9 cellular contexts compared by ENCODE assay signal in the genomic region with DNA sequence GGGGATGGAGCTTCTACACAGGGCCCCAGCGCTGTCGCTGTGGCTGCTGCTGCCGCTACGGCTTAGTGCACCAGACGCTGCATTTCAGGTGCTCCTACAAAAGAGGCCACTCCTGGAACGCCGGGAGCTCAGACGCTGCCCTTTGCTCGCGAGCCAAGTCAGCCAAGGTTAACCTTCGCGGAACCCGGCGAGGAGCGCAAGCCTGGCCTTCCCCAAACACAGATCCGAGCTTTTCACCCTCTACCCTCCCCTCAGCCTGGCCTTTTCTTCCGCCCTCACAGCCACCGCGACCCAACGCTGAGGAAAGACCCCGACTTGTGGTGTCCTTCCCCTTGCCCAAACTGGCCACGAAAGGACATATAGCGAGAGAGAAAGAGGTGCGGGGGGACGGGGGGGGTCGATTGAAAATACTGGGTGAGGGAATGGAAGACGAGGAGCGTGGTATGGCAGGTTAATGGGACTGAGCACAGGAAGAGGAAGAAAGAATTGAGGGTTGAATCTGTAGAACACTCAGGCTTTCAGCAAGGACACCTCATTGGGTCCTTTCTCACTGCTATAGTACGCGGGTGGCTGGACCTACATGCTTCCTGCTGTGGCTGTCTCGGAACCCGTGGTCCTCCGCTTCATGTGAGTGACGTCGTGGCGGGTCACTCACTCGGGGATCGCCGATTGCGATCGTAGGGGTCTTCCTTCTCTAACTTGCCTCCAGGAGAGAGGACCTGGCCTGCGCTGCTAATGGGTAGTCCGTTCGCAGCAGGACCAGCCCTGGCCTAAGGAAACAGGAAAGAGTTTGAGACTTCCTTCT. TPM values are rescaled to one million over a fixed set of nuclear protein-coding genes. Genes with fewer than 3 reads are reported as not detected.
A peak's percentile ranks its signal among the peaks of the same experiment; 100 is the strongest.
DNase-seq lines count a peak whose midpoint lies in the region; ATAC-seq lines count a peak whose summit lies in the region.
"Had no signal": no experiment of that assay in that cellular context is flagged by ENCODE, and none has a peak within 500 bp of the region (broad histone marks: within the 10 kb centered on the region; RNA-seq: fewer than 3 reads in every experiment).

Gene AIMP1, plus strand, starts transcription at position 583 of the 805 bp plus-strand sequence. CDS start 8,460 bp downstream, outside the sequence.
Gene TBCK, minus strand, starts transcription at position 242 of the 805 bp plus-strand sequence. CDS start 7,249 bp downstream, outside the sequence.

- no peaks in the 10 kb centered on the region for H3K27me3 Mint-ChIP-seq in activated CD4-positive, alpha-beta T cell treated with anti-CD3 and anti-CD28 coated beads, Interleukin-2, amount 10 ng/mL, durations not matched to agents 24 days and 14 days
- H3K27me3 Mint-ChIP-seq: stimulated activated naive CD8-positive, alpha-beta T cell treated with anti-CD3 and anti-CD28 coated beads, Interleukin-15, Interleukin-2, amounts not matched to agents 100 ng/mL and 50 ng/mL, for 24 hours had no signal

- no peak within 1 kb of the TSS for H3K4me3 Mint-ChIP-seq in activated CD4-positive, alpha-beta T cell treated with anti-CD3 and anti-CD28 coated beads, Interleukin-2, amount 10 ng/mL, durations not matched to agents 24 days and 14 days
- H3K4me3 Mint-ChIP-seq: stimulated activated naive CD8-positive, alpha-beta T cell treated with anti-CD3 and anti-CD28 coated beads, Interleukin-15, Interleukin-2, amounts not matched to agents 100 ng/mL and 50 ng/mL, for 24 hours had no signal

- H3K36me3 ChIP-seq in BLaER1 treated with 17β-estradiol and CSF1 and Interleukin-3, amounts not matched to agents 10 nM and 100 nM = peaks cover 10 to 29% (median 16%) of the 10 kb centered on the region in 11 experiments

- peak within 1 kb of the TSS; percentile 87 for H3K27ac Mint-ChIP-seq in activated CD4-positive, alpha-beta T cell treated with anti-CD3 and anti-CD28 coated beads, Interleukin-2, amount 10 ng/mL, durations not matched to agents 24 days and 14 days
- H3K27ac Mint-ChIP-seq: stimulated activated naive CD8-positive, alpha-beta T cell treated with anti-CD3 and anti-CD28 coated beads, Interleukin-15, Interleukin-2, amounts not matched to agents 100 ng/mL and 50 ng/mL, for 24 hours had no signal

- peaks cover 23% of the 10 kb centered on the region for H3K4me1 Mint-ChIP-seq in activated CD4-positive, alpha-beta T cell treated with anti-CD3 and anti-CD28 coated beads, Interleukin-2, amount 10 ng/mL, durations not matched to agents 24 days and 14 days

- peak within 1 kb of the TSS; percentile 95 to 99 (median 98) for H3K27ac ChIP-seq in BLaER1 treated with 17β-estradiol and CSF1 and Interleukin-3, amounts not matched to agents 10 nM and 100 nM

- no peaks in the 10 kb centered on the region for H3K27me3 ChIP-seq in BLaER1 treated with 17β-estradiol and CSF1 and Interleukin-3, amounts not matched to agents 10 nM and 100 nM

- peaks cover 15% of the 10 kb centered on the region for H3K36me3 Mint-ChIP-seq in activated CD4-positive, alpha-beta T cell treated with anti-CD3 and anti-CD28 coated beads, Interleukin-2, amount 10 ng/mL, durations not matched to agents 24 days and 14 days (ENCODE audit: low read depth)

- H4K20me1 ChIP-seq in BLaER1 treated with 17β-estradiol and CSF1 and Interleukin-3, amounts not matched to agents 10 nM and 100 nM = peaks cover 0 to 16% (median 0%) of the 10 kb centered on the region in 11 experiments; a peak in 5 of 22 replicates

- peaks cover 7 to 16% (median 14%) of the 10 kb centered on the region in 11 experiments; a peak in 19 of 22 replicates for H3K9me3 ChIP-seq in BLaER1 treated with 17β-estradiol and CSF1 and Interleukin-3, amounts not matched to agents 10 nM and 100 nM (replicated peaks in 1 of 11)

- DNase-seq in NCI-H526 (lab: John Stamatoyannopoulos, UW) (peak; percentile 90 to 91), dedifferentiated amniotic fluid mesenchymal stem cell (ENCODE audit: extremely low spot score) (peak; percentile 93), left colon (peak; percentile 90 to 91)
- peak; percentile 96 for DNase-seq in activated CD4-positive, alpha-beta T cell treated with anti-CD3 and anti-CD28 coated beads, Interleukin-2, amount 10 ng/mL, durations not matched to agents 24 days and 14 days
- DNase-seq in stimulated activated CD4-positive, alpha-beta T cell treated with anti-CD3 and anti-CD28 coated beads, Interleukin-1b, Interleukin-23, amount 100 ng/mL, for 48 hours = peak; percentile 88

- peak within 1 kb of the TSS; percentile 83 to 98 (median 92) for H3K4me2 ChIP-seq in BLaER1 treated with 17β-estradiol and CSF1 and Interleukin-3, amounts not matched to agents 10 nM and 100 nM

- H3K9ac ChIP-seq in BLaER1 treated with 17β-estradiol and CSF1 and Interleukin-3, amounts not matched to agents 10 nM and 100 nM = peak within 1 kb of the TSS; percentile 89 to 99 (median 98)

- intact Hi-C loops in activated CD4-positive, alpha-beta T cell treated with anti-CD3 and anti-CD28 coated beads, Interleukin-2, amount 10 ng/mL, durations not matched to agents 24 days and 14 days (cut with micrococcal nuclease) = loop anchor here (5.0 kb wide), 3 partner anchors 609 to 1406 kb away; partner anchors contain the start of genes GSTCD, INTS12, PAPSS1 and PPA2
- intact Hi-C loops in left colon (cut with DNase I, micrococcal nuclease) = no loop called here

- ATAC-seq in GM19328 (IDR thresholded peaks at IDR 0.05; ENCODE audit: unreplicated experiment) (peak; percentile 83), HG03469 (IDR thresholded peaks at IDR 0.05; ENCODE audit: unreplicated experiment) (peak; percentile 83), left colon (peak; percentile 95)

- peaks cover 3% of the 10 kb centered on the region for H3K9me3 Mint-ChIP-seq in activated CD4-positive, alpha-beta T cell treated with anti-CD3 and anti-CD28 coated beads, Interleukin-2, amount 10 ng/mL, durations not matched to agents 24 days and 14 days
- H3K9me3 Mint-ChIP-seq: stimulated activated naive CD8-positive, alpha-beta T cell treated with anti-CD3 and anti-CD28 coated beads, Interleukin-15, Interleukin-2, amounts not matched to agents 100 ng/mL and 50 ng/mL, for 24 hours had no signal

- peaks cover 22 to 47% (median 39%) of the 10 kb centered on the region in 10 experiments for H3K4me1 ChIP-seq in BLaER1 treated with 17β-estradiol and CSF1 and Interleukin-3, amounts not matched to agents 10 nM and 100 nM

- H3K4me3 ChIP-seq in BLaER1 treated with 17β-estradiol and CSF1 and Interleukin-3, amounts not matched to agents 10 nM and 100 nM = peak within 1 kb of the TSS; percentile 67 to 98 (median 89)

RNA-seq across cellular contexts. Expression of gene AIMP1, which starts in this region (rescaled TPM):
- 82.6 and 84.7 TPM in 2 replicates for total RNA-seq in activated CD4-positive, alpha-beta T cell treated with anti-CD3 and anti-CD28 coated beads, Interleukin-2, amount 10 ng/mL, durations not matched to agents 24 days and 14 days
- 10 to 100 TPM; 40.6 to 50.8 TPM for total RNA-seq in left colon

RNA-seq across cellular contexts. Expression of gene TBCK, which starts in this region (rescaled TPM):
- 28.1 and 29.5 TPM in 2 replicates for total RNA-seq in activated CD4-positive, alpha-beta T cell treated with anti-CD3 and anti-CD28 coated beads, Interleukin-2, amount 10 ng/mL, durations not matched to agents 24 days and 14 days
- 10 to 100 TPM; 28.1 to 29.2 TPM for total RNA-seq in left colon

Comparison
In these comparisons a context has a peak if more than half of its experiments do, and no peak if none do; other contexts are left out.
1. Peak in every context shown above with its lines: DNase-seq, ATAC-seq, H3K4me3 ChIP-seq and H3K27ac ChIP-seq.